8 cellular contexts compared by ENCODE assay signal in the genomic region with DNA sequence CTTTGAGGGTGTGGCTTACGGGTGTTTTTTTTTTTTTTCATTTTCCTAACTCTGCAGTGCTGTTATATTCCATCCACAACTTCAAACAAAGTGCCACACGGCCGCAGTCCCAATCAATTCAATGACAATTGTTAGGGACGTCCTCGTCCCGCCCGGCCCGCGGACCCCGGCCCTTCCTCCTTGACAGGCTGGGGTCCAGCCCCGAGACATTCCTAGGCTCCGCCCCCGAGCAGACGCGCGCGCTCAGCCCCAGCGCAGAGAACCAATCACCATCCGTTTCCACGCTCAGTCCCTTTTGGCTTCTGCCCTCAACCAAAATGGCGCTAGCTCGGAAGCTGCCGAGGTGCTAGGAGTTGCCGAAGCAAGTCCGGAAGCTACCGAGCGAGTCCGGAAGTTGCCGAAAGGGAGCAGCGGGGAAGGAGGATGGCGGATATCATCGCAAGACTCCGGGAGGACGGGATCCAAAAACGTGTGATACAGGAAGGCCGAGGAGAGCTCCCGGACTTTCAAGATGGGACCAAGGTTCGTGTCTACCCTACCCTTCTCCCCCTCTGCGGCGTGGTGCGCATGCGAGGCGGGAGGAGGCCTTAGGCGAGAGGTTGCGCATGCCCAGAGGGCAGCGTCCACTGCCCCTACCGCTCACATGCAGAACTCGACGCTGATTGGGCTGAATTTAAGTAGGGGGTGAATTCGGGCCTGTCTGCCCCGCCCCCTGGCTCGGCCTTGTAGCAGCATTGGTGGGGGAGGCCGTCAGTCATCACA. TPM values are rescaled to one million over a fixed set of nuclear protein-coding genes. Genes with fewer than 3 reads are reported as not detected.
DNase-seq lines count a peak whose midpoint lies in the region; ATAC-seq and TF ChIP-seq lines count a peak whose summit lies in the region.

Gene AIP (plus strand): TSS at position 291 of the 762 bp plus-strand sequence. CDS start 133 bp downstream, at position 424.

- H3K27me3 ChIP-seq in BLaER1 treated with 17β-estradiol and CSF1 and Interleukin-3, amounts not matched to agents 10 nM and 100 nM: no peaks in the 10 kb centered on the region

- ATAC-seq in GM19324 (IDR thresholded peaks at IDR 0.05; ENCODE audit: low FRiP score, unreplicated experiment): peak; percentile 82
- peak; percentile 37 for ATAC-seq in HG03469 (IDR thresholded peaks at IDR 0.05; ENCODE audit: unreplicated experiment)
- peak; percentile 97 for ATAC-seq in left colon

- intact Hi-C loops in activated CD4-positive, alpha-beta T cell treated with anti-CD3 and anti-CD28 coated beads, Interleukin-2, amount 10 ng/mL, durations not matched to agents 24 days and 14 days (cut with micrococcal nuclease): loop anchor here (1.0 to 10.0 kb wide), 4 partner anchors 14 to 528 kb away; partner anchors contain the start of genes GRK2, PC and TMEM134
- intact Hi-C loops in left colon (cut with DNase I, micrococcal nuclease): no loop called here

- H3K27ac ChIP-seq in BLaER1 treated with 17β-estradiol and CSF1 and Interleukin-3, amounts not matched to agents 10 nM and 100 nM: peak within 1 kb of the TSS; percentile 72 to 95 (median 89)
- H3K27ac ChIP-seq in coronary artery: peak within 1 kb of the TSS; percentile 76 to 91

- H3K4me1 ChIP-seq in BLaER1 treated with 17β-estradiol and CSF1 and Interleukin-3, amounts not matched to agents 10 nM and 100 nM: peaks cover 44 to 51% (median 48%) of the 10 kb centered on the region in 10 experiments

- peaks cover 19 to 43% (median 29%) of the 10 kb centered on the region in 11 experiments; a peak in 19 of 22 replicates for H4K20me1 ChIP-seq in BLaER1 treated with 17β-estradiol and CSF1 and Interleukin-3, amounts not matched to agents 10 nM and 100 nM

- peak within 1 kb of the TSS; percentile 96 for H3K4me3 Mint-ChIP-seq in activated CD4-positive, alpha-beta T cell treated with anti-CD3 and anti-CD28 coated beads, Interleukin-2, amount 10 ng/mL, durations not matched to agents 24 days and 14 days

- H3K4me3 ChIP-seq in BLaER1 treated with 17β-estradiol and CSF1 and Interleukin-3, amounts not matched to agents 10 nM and 100 nM: peak within 1 kb of the TSS; percentile 60 to 78 (median 67)
- peak within 1 kb of the TSS; percentile 78 for H3K4me3 ChIP-seq in coronary artery

- H3K4me2 ChIP-seq in BLaER1 treated with 17β-estradiol and CSF1 and Interleukin-3, amounts not matched to agents 10 nM and 100 nM: peak within 1 kb of the TSS; percentile 91 to 100 (median 97)

- TF ChIP-seq CTCF in coronary artery (IDR thresholded peaks at IDR 0.05): no peak

- peaks cover 45% of the 10 kb centered on the region for H3K4me1 Mint-ChIP-seq in activated CD4-positive, alpha-beta T cell treated with anti-CD3 and anti-CD28 coated beads, Interleukin-2, amount 10 ng/mL, durations not matched to agents 24 days and 14 days

- peak within 1 kb of the TSS; percentile 99 for H3K27ac Mint-ChIP-seq in activated CD4-positive, alpha-beta T cell treated with anti-CD3 and anti-CD28 coated beads, Interleukin-2, amount 10 ng/mL, durations not matched to agents 24 days and 14 days

- peaks cover 14 to 21% (median 17%) of the 10 kb centered on the region in 11 experiments for H3K36me3 ChIP-seq in BLaER1 treated with 17β-estradiol and CSF1 and Interleukin-3, amounts not matched to agents 10 nM and 100 nM

- DNase-seq in NCI-H526 treated with DMSO at 0.1 percent for 48 hours (lab: John Stamatoyannopoulos, UW) (peak; percentile 98), coronary artery (ENCODE audit: low spot score) (peak; percentile 98), left colon (peak; percentile 97 to 99)
- peak; percentile 99 for DNase-seq in activated CD4-positive, alpha-beta T cell treated with anti-CD3 and anti-CD28 coated beads, Interleukin-2, amount 10 ng/mL, durations not matched to agents 24 days and 14 days
- peak; percentile 98 for DNase-seq in stimulated activated CD4-positive, alpha-beta T cell treated with anti-CD3 and anti-CD28 coated beads, Interleukin-1b, Interleukin-23, amount 100 ng/mL, for 48 hours

- H3K9me3 Mint-ChIP-seq in activated CD4-positive, alpha-beta T cell treated with anti-CD3 and anti-CD28 coated beads, Interleukin-2, amount 10 ng/mL, durations not matched to agents 24 days and 14 days: peaks cover 6% of the 10 kb centered on the region

- peaks cover 5% of the 10 kb centered on the region for H3K27me3 Mint-ChIP-seq in activated CD4-positive, alpha-beta T cell treated with anti-CD3 and anti-CD28 coated beads, Interleukin-2, amount 10 ng/mL, durations not matched to agents 24 days and 14 days

- peaks cover 37% of the 10 kb centered on the region for H3K36me3 Mint-ChIP-seq in activated CD4-positive, alpha-beta T cell treated with anti-CD3 and anti-CD28 coated beads, Interleukin-2, amount 10 ng/mL, durations not matched to agents 24 days and 14 days (ENCODE audit: low read depth)

- H3K9me3 ChIP-seq in BLaER1 treated with 17β-estradiol and CSF1 and Interleukin-3, amounts not matched to agents 10 nM and 100 nM (replicated peaks in 1 of 11): 0 out of 22 replicates have a peak, but pooled peaks cover 0 to 3% (median 0%) of the 10 kb centered on the region in 11 experiments

- H3K9ac ChIP-seq in BLaER1 treated with 17β-estradiol and CSF1 and Interleukin-3, amounts not matched to agents 10 nM and 100 nM: peak within 1 kb of the TSS; percentile 79 to 93 (median 84)

RNA-seq across cellular contexts. Expression of gene AIP, which starts in this region (rescaled TPM):
- 186 and 189 TPM in 2 replicates for total RNA-seq in activated CD4-positive, alpha-beta T cell treated with anti-CD3 and anti-CD28 coated beads, Interleukin-2, amount 10 ng/mL, durations not matched to agents 24 days and 14 days
- 10 to 100 TPM; 31.4 to 49.6 TPM for total RNA-seq in left colon

Comparison
In these comparisons a context has a peak if more than half of its experiments do, and no peak if none do; other contexts are left out.
1. Peak in every context shown above with its lines: DNase-seq, ATAC-seq, H3K4me3 ChIP-seq and H3K27ac ChIP-seq.
2. ATAC-seq: peak in every context shown above with its lines; median percentile 97 in left colon; 82 in GM19324; 37 in HG03469.